Comparison of ENCODE assay signal across 1 cellular context in the genomic region with DNA sequence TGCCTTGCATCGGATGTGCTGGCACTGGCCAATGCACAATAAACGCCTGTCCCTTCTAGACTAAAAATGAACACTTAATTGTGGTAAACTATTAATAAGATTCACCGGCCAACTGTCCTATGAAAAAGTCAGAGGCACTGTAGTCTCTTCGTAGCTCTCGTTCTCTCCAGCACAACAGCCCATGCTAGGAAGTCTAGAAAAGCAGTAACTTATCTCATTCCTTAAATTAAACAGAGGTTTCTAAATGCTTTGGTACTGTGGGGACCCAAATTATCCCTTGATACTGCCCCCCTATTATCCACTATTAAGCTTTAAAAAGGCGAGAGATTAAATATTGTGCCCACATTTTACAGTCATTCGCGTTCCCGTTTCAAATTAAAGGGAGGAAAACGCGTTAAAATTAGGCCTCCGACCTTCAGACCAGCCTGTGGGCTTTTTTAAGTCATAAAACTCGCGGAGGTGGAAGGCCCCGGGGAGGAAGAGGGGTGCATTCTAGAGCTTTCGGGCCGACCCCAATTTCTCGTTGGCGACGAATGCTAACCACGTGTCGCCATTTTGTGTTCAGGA.
A peak's percentile ranks its signal among the peaks of the same experiment; 100 is the strongest.
TF ChIP-seq lines count a peak whose summit lies in the region.

No MANE protein-coding gene starts in this region.

TF ChIP-seq in K562, 482 proteins besides CTCF, POLR2A, EP300 and RAD21 (continued from another document):
- peak; percentile 79 for TF ChIP-seq IRF9 (tag; IDR thresholded peaks at IDR 0.05)
- no peak for TF ChIP-seq ZNF316 (IDR thresholded peaks at IDR 0.05)
- no peak for TF ChIP-seq HLTF (IDR thresholded peaks at IDR 0.05)
- no peak for TF ChIP-seq ERF (CRISPR knock-in tag; IDR thresholded peaks at IDR 0.05)
- no peak for TF ChIP-seq SRF (CRISPR knock-in tag; IDR thresholded peaks at IDR 0.05)
- no peak for TF ChIP-seq VEZF1 (CRISPR knock-in tag; IDR thresholded peaks at IDR 0.05)
- no peak for TF ChIP-seq ADNP (tag; IDR thresholded peaks at IDR 0.05)
- no peak for TF ChIP-seq SNRNP70 (optimal IDR thresholded peaks at IDR 0.05; ENCODE audit: low read depth, low read length)
- no peak for TF ChIP-seq HMG20A (CRISPR knock-in tag; conservative IDR thresholded peaks at IDR 0.05)
- no peak for TF ChIP-seq ZNF24 (IDR thresholded peaks at IDR 0.05)
- TF ChIP-seq E2F8 (IDR thresholded peaks at IDR 0.05; ENCODE audit: low read depth, partially characterized antibody): no peak
- TF ChIP-seq ZNF347 (CRISPR knock-in tag; IDR thresholded peaks at IDR 0.05; ENCODE audit: low read depth): no peak
- TF ChIP-seq ZNF311 (CRISPR knock-in tag; IDR thresholded peaks at IDR 0.05): no peak
- TF ChIP-seq TAF15 (IDR thresholded peaks at IDR 0.05; ENCODE audit: low read depth, low read length): no peak
- TF ChIP-seq TEAD2 (tag; IDR thresholded peaks at IDR 0.05): no peak
- TF ChIP-seq LARP7 (IDR thresholded peaks at IDR 0.05): no peak
- no peak for TF ChIP-seq ZBTB8A (IDR thresholded peaks at IDR 0.05; ENCODE audit: partially characterized antibody)
- TF ChIP-seq RB1 (IDR thresholded peaks at IDR 0.05; ENCODE audit: low read depth): no peak
- no peak for TF ChIP-seq MAFF (IDR thresholded peaks at IDR 0.05; ENCODE audit: low read length)
- TF ChIP-seq NCOA2 (IDR thresholded peaks at IDR 0.05; ENCODE audit: partially characterized antibody in 2 of 2): no peak
- TF ChIP-seq ESRRA (IDR thresholded peaks at IDR 0.05; ENCODE audit: borderline replicate concordance, low read depth): no peak; the same call in 1 of the 2 replicates
- TF ChIP-seq, protein P1, sequence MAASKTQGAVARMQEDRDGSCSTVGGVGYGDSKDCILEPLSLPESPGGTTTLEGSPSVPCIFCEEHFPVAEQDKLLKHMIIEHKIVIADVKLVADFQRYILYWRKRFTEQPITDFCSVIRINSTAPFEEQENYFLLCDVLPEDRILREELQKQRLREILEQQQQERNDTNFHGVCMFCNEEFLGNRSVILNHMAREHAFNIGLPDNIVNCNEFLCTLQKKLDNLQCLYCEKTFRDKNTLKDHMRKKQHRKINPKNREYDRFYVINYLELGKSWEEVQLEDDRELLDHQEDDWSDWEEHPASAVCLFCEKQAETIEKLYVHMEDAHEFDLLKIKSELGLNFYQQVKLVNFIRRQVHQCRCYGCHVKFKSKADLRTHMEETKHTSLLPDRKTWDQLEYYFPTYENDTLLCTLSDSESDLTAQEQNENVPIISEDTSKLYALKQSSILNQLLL (CRISPR knock-in tag; IDR thresholded peaks at IDR 0.05; ENCODE audit: borderline replicate concordance): no peak
- 0 out of 2 replicates have a peak, but pooled peaks have one; percentile 12 for TF ChIP-seq CREM (IDR thresholded peaks at IDR 0.05; ENCODE audit: low read depth)
- TF ChIP-seq TCF7L2 (IDR thresholded peaks at IDR 0.05; ENCODE audit: low read depth, low read length): no peak
- no peak for TF ChIP-seq CGGBP1 (CRISPR knock-in tag; IDR thresholded peaks at IDR 0.05)
- TF ChIP-seq SIN3A (IDR thresholded peaks at IDR 0.05; ENCODE audit: borderline replicate concordance in 2 of 2, control insufficient read depth in 1 of 2, low read depth in 2 of 2, low read length in 2 of 2): no peak
- no peak for TF ChIP-seq KAT2B (IDR thresholded peaks at IDR 0.05; ENCODE audit: low read depth, low read length)
- no peak for TF ChIP-seq ZNF407 (IDR thresholded peaks at IDR 0.05; ENCODE audit: low read depth)
- no peak for TF ChIP-seq POU5F1 (IDR thresholded peaks at IDR 0.05; ENCODE audit: borderline replicate concordance, low read depth, low read length, partially characterized antibody)
- no peak for TF ChIP-seq ZNF589 (CRISPR knock-in tag; IDR thresholded peaks at IDR 0.05; ENCODE audit: low read depth)
- TF ChIP-seq HDAC6 (IDR thresholded peaks at IDR 0.05; ENCODE audit: low read depth, low read length): no peak
- no peak for TF ChIP-seq MLX (CRISPR knock-in tag; conservative IDR thresholded peaks at IDR 0.05)
